9 cellular contexts compared by ENCODE assay signal in genomic region chr1:20366766-20367602, GRCh38.
DNase-seq lines count a peak whose midpoint lies in the region; ATAC-seq, FAIRE-seq and TF ChIP-seq lines count a peak whose summit lies in the region.
"Had no signal": no experiment of that assay in that cellular context is flagged by ENCODE, and none has a peak within 500 bp of the region (broad histone marks: within the 10 kb centered on the region; RNA-seq: fewer than 3 reads in every experiment).

No MANE protein-coding gene starts in this region.

- H3K9me3 ChIP-seq in HUES64 (ENCODE audit: insufficient read depth, low read depth, low read length) (no peaks in the 10 kb centered on the region), body of pancreas (no peaks in the 10 kb centered on the region), keratinocyte (ENCODE audit: control insufficient read depth, low read depth, low read length) (no peaks in the 10 kb centered on the region), suprapubic skin (no peaks in the 10 kb centered on the region)

- H3K27ac ChIP-seq in HUES64 (ENCODE audit: low read depth, low read length) = no peak overlapping the region
- H3K27ac ChIP-seq in body of pancreas = no peak overlapping the region
- no peak overlapping the region for H3K27ac ChIP-seq in keratinocyte (ENCODE audit: control insufficient read depth, insufficient read depth, low read length)
- no peak overlapping the region for H3K27ac ChIP-seq in suprapubic skin
- H3K27ac ChIP-seq: HL-60 had no signal

- H3K4me3 ChIP-seq in HUES64 (ENCODE audit: low read length) = peak overlapping the region; percentile 50
- H3K4me3 ChIP-seq in body of pancreas = no peak overlapping the region
- H3K4me3 ChIP-seq in keratinocyte (ENCODE audit: control insufficient read depth in 2 of 3, extremely low read depth in 1 of 3, insufficient read depth in 2 of 3, low read depth in 1 of 3, low read length in 3 of 3) = peak overlapping the region; percentile 6 to 47 (median 44)
- peak overlapping the region; percentile 44 for H3K4me3 ChIP-seq in suprapubic skin

- peak; percentile 72 for ATAC-seq in body of pancreas
- ATAC-seq in GM18505 (IDR thresholded peaks at IDR 0.05; ENCODE audit: unreplicated experiment) = no peak
- no peak for ATAC-seq in HG03432 (IDR thresholded peaks at IDR 0.05; ENCODE audit: unreplicated experiment)
- no peak for ATAC-seq in HG02798 (IDR thresholded peaks at IDR 0.05; ENCODE audit: poor library complexity, unreplicated experiment)

- no peak for TF ChIP-seq EP300 in suprapubic skin (IDR thresholded peaks at IDR 0.05)

- dilution Hi-C loops in keratinocyte (cut with MboI; ENCODE audit: extremely low pct_ligation_motif_present, low sequenced_read_pairs) = no loop called here

- 5% methylated on average over 41 of the region's 42 CpGs for WGBS in HUES64
- 2% methylated on average over 32 to 41 of the region's 42 CpGs for WGBS in body of pancreas, 2 donors
- 5% methylated on average over 42 of the region's 42 CpGs for WGBS in suprapubic skin

- H3K36me3 ChIP-seq in HUES64 (ENCODE audit: insufficient read depth, low read length) (no peaks in the 10 kb centered on the region), body of pancreas (replicated peaks in 1 of 2; ENCODE audit: insufficient read depth in 1 of 2, low read depth in 2 of 2) (no peaks in the 10 kb centered on the region), keratinocyte (ENCODE audit: control insufficient read depth in 2 of 2, extremely low read depth in 1 of 2, insufficient read depth in 2 of 2, low read length in 2 of 2) (no peaks in the 10 kb centered on the region), suprapubic skin (no peaks in the 10 kb centered on the region)

- no peaks in the 10 kb centered on the region for H3K79me2 ChIP-seq in keratinocyte (ENCODE audit: control insufficient read depth, insufficient read depth, low read length)

- H3K9ac ChIP-seq in HUES64 (ENCODE audit: low read depth, low read length) (no peak overlapping the region), keratinocyte (ENCODE audit: control insufficient read depth, extremely low read depth, insufficient read depth, low read length) (no peak overlapping the region)

- H3K4me1 ChIP-seq in HUES64 (ENCODE audit: insufficient read depth, low read length) = no peaks in the 10 kb centered on the region
- H3K4me1 ChIP-seq in body of pancreas = peaks cover 16% of the 10 kb centered on the region
- peaks cover 14% of the 10 kb centered on the region for H3K4me1 ChIP-seq in keratinocyte (ENCODE audit: control insufficient read depth, extremely low read depth, insufficient read depth, low read length)
- H3K4me1 ChIP-seq in suprapubic skin = peaks cover 17% of the 10 kb centered on the region

- no peak for FAIRE-seq in keratinocyte (lab: Jason Lieb, UNC)

- H3K9me1 ChIP-seq in keratinocyte (ENCODE audit: control insufficient read depth, extremely low read depth, insufficient read depth, low read length) = no peaks in the 10 kb centered on the region

- intact Hi-C loops in body of pancreas (cut with DNase I) = no loop called here

- TF ChIP-seq CTCF in body of pancreas (IDR thresholded peaks at IDR 0.05) = peak; percentile 21 to 54 (median 44)
- TF ChIP-seq CTCF in keratinocyte (optimal IDR thresholded peaks at IDR 0.05 in 1 of 3, IDR thresholded peaks at IDR 0.05 in 1 of 3, conservative IDR thresholded peaks at IDR 0.05 in 1 of 3; ENCODE audit: extremely low read depth in 1 of 3, insufficient read depth in 2 of 3, low read length in 3 of 3) = peak; percentile 67 to 79 (median 75)
- peak in 1 of 2 donors; percentile 55 for TF ChIP-seq CTCF in suprapubic skin (IDR thresholded peaks at IDR 0.05)

- no peaks in the 10 kb centered on the region for H4K20me1 ChIP-seq in keratinocyte (ENCODE audit: control insufficient read depth, extremely low read depth, insufficient read depth, low read length)

- H3K27me3 ChIP-seq in HUES64 (ENCODE audit: insufficient read depth, low read length) = peaks cover 89% of the 10 kb centered on the region
- peaks cover 0 to 26% of the 10 kb centered on the region in 2 donors for H3K27me3 ChIP-seq in body of pancreas
- H3K27me3 ChIP-seq in keratinocyte (ENCODE audit: control insufficient read depth, extremely low read depth, insufficient read depth, low read length) = peaks cover 40% of the 10 kb centered on the region
- peaks cover 89% of the 10 kb centered on the region for H3K27me3 ChIP-seq in suprapubic skin

- no peak for TF ChIP-seq POLR2A in body of pancreas (IDR thresholded peaks at IDR 0.05)
- TF ChIP-seq POLR2A in suprapubic skin (IDR thresholded peaks at IDR 0.05) = no peak
- TF ChIP-seq POLR2A in GM18505 (IDR thresholded peaks at IDR 0.05; ENCODE audit: borderline replicate concordance, extremely low read depth, insufficient read depth, insufficient read length) = no peak

- DNase-seq in COR-L47 (lab: John Stamatoyannopoulos, UW) (peak; percentile 88), body of pancreas (peak; percentile 42 to 58 (median 50)), keratinocyte (ENCODE audit: low read depth, low spot score) (no peak), suprapubic skin (ENCODE audit: low spot score in 2 of 2) (no peak)

- H2AFZ ChIP-seq in keratinocyte (ENCODE audit: control insufficient read depth, low read length) = peak overlapping the region; percentile 76

- H3K4me2 ChIP-seq in keratinocyte (ENCODE audit: control insufficient read depth, extremely low read depth, insufficient read depth, low read depth, low read length) = peak overlapping the region; percentile 72

Comparison
In these comparisons a context has a peak if more than half of its experiments do, and no peak if none do; other contexts are left out.
1. DNase-seq: peak in COR-L47 (single experiment) and body of pancreas (4 of 4); none in keratinocyte (single experiment) and suprapubic skin (0 of 2).
2. H3K4me3 ChIP-seq: peak in HUES64 (single experiment), keratinocyte (3 of 3) and suprapubic skin (single experiment); none in body of pancreas (0 of 2).